20 cellular contexts compared by ENCODE assay signal in the genomic region with DNA sequence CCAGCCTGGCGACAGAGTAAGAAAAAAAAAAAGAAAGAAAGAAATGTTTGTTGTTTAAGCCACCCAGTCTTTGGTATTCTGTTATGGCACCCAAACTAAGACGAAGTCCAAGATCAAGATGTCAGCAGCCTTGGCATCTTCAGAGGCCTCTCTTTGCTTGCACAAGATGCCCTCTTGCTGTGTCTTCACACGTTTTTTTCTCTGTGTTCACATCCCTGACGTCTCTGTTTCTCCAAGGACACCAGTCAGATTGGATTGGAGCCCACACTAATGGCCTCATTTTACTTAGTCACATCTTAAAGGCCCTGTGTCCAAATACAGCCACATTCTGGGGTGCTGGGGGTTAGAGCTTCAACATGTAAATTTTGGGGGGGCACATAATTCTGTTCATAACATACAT.
"Had no signal": no experiment of that assay in that cellular context is flagged by ENCODE, and none has a peak within 500 bp of the region (broad histone marks: within the 10 kb centered on the region; RNA-seq: fewer than 3 reads in every experiment).

No MANE protein-coding gene starts in this region.

- FAIRE-seq: TTC549 had no signal

- H3K9me3 ChIP-seq: colonic mucosa, gastrocnemius medialis, neutrophil, thyroid gland, uterus had no signal

- DNase-seq: activated CD4-positive, alpha-beta T cell treated with anti-CD3 and anti-CD28 coated beads, Interleukin-2, amount 50 U/mL, for 1 hour; activated naive CD4-positive, alpha-beta T cell treated with Interleukin-2 at 50 U/mL for 16 hours; activated T-cell treated with anti-CD3 and anti-CD28 coated beads for 4 hours; colonic mucosa; heart right ventricle; left colon; naive B cell; posterior cingulate gyrus; stimulated activated CD4-positive, alpha-beta T cell treated with anti-CD3 and anti-CD28 coated beads, Interleukin-15, amount 100 ng/mL, for 24 hours; stimulated activated CD4-positive, alpha-beta T cell treated with anti-CD3 and anti-CD28 coated beads, Interleukin-4, amount 100 ng/mL, for 1 hour; stimulated activated naive B cell treated with anti-CD40 and anti-IgM and Interleukin-4, amounts not matched to agents 10 μg/mL and 1 μg/mL and 100 μg/mL, for 72 hours; T-helper 2 cell; thyroid gland; uterus had no signal

- ATAC-seq: activated T-helper 17 cell treated with anti-CD3 and anti-CD28 coated beads, Interleukin-2, amount 50 U/mL, for 72 hours; left colon; stimulated activated naive B cell treated with anti-CD40 and anti-IgM and Interleukin-4, amounts not matched to agents 10 μg/mL and 1 μg/mL and 100 μg/mL, for 72 hours had no signal

- H3K4me1 ChIP-seq: colonic mucosa, gastrocnemius medialis, heart right ventricle, uterus had no signal

- H3K36me3 ChIP-seq: cardiac muscle cell, colonic mucosa, gastrocnemius medialis, heart right ventricle, neutrophil, thyroid gland, uterus had no signal

- H3K27ac ChIP-seq: cardiac muscle cell, colonic mucosa, gastrocnemius medialis, heart right ventricle, neutrophil, skin epidermis, thyroid gland, uterus had no signal

- H3K4me3 ChIP-seq: cardiac muscle cell, colonic mucosa, gastrocnemius medialis, heart right ventricle, skin epidermis, thyroid gland, uterus had no signal

- H3K27me3 ChIP-seq: cardiac muscle cell, colonic mucosa, gastrocnemius medialis, heart right ventricle, neutrophil, thyroid gland, uterus had no signal
